In genomic region chr14:84087986-84088531, GRCh38 we compare ENCODE assay signal across 21 cellular contexts.
DNase-seq lines count a peak whose midpoint lies in the region; ATAC-seq and TF ChIP-seq lines count a peak whose summit lies in the region.
"Had no signal": no experiment of that assay in that cellular context is flagged by ENCODE, and none has a peak within 500 bp of the region (broad histone marks: within the 10 kb centered on the region; RNA-seq: fewer than 3 reads in every experiment).

No MANE protein-coding gene starts in this region.

- H3K4me1 ChIP-seq in SJCRH30 (no peaks in the 10 kb centered on the region), mucosa of descending colon (ENCODE audit: low read depth) (no peaks in the 10 kb centered on the region)

- H3K4me3 Mint-ChIP-seq in chondrocyte (ENCODE audit: unreplicated experiment) = no peak overlapping the region
- H3K4me3 Mint-ChIP-seq: activated naive CD8-positive, alpha-beta T cell treated with anti-CD3 and anti-CD28 coated beads, Interleukin-2, amount 10 ng/mL, durations not matched to agents 7 days and 5 days; IgD-negative memory B cell; natural killer cell treated with Interleukin-12 subunit alpha and Interleukin-12 subunit beta and Interleukin-15 and Interleukin-18, amount 100 ng/mL, for 72 hours; stimulated activated memory B cell treated with anti-CD40 and anti-IgM and Interleukin-4, amounts not matched to agents 10 μg/mL and 1 μg/mL and 100 μg/mL, for 72 hours; WTC11 had no signal

- ATAC-seq in HG03469 (IDR thresholded peaks at IDR 0.05; ENCODE audit: unreplicated experiment) = no peak
- no peak for ATAC-seq in mucosa of descending colon
- ATAC-seq: natural killer cell treated with Interleukin-12 subunit alpha and Interleukin-12 subunit beta and Interleukin-15 and Interleukin-18, amount 100 ng/mL, for 72 hours; stimulated activated memory B cell treated with anti-CD40 and anti-IgM and Interleukin-4, amounts not matched to agents 10 μg/mL and 1 μg/mL and 100 μg/mL, for 72 hours; WTC11 had no signal

- H3K36me3 Mint-ChIP-seq in chondrocyte (ENCODE audit: low read depth) = no peaks in the 10 kb centered on the region
- H3K36me3 Mint-ChIP-seq: activated naive CD8-positive, alpha-beta T cell treated with anti-CD3 and anti-CD28 coated beads, Interleukin-2, amount 10 ng/mL, durations not matched to agents 7 days and 5 days; IgD-negative memory B cell; natural killer cell treated with Interleukin-12 subunit alpha and Interleukin-12 subunit beta and Interleukin-15 and Interleukin-18, amount 100 ng/mL, for 72 hours; stimulated activated memory B cell treated with anti-CD40 and anti-IgM and Interleukin-4, amounts not matched to agents 10 μg/mL and 1 μg/mL and 100 μg/mL, for 72 hours had no signal

- H3K9me3 Mint-ChIP-seq in chondrocyte (ENCODE audit: low read depth) = no peaks in the 10 kb centered on the region
- H3K9me3 Mint-ChIP-seq: natural killer cell treated with Interleukin-12 subunit alpha and Interleukin-12 subunit beta and Interleukin-15 and Interleukin-18, amount 100 ng/mL, for 72 hours had no signal

- peak overlapping the region; percentile 74 for H3K27ac Mint-ChIP-seq in chondrocyte (ENCODE audit: unreplicated experiment)
- H3K27ac Mint-ChIP-seq: activated naive CD8-positive, alpha-beta T cell treated with anti-CD3 and anti-CD28 coated beads, Interleukin-2, amount 10 ng/mL, durations not matched to agents 7 days and 5 days; IgD-negative memory B cell; natural killer cell treated with Interleukin-12 subunit alpha and Interleukin-12 subunit beta and Interleukin-15 and Interleukin-18, amount 100 ng/mL, for 72 hours; stimulated activated memory B cell treated with anti-CD40 and anti-IgM and Interleukin-4, amounts not matched to agents 10 μg/mL and 1 μg/mL and 100 μg/mL, for 72 hours; WTC11 had no signal

- H3K9me3 ChIP-seq in SK-N-MC (ENCODE audit: low read depth, low read length) (no peaks in the 10 kb centered on the region), SJCRH30 (replicated peaks) (no peaks in the 10 kb centered on the region; the same call in 1 of the 2 replicates), mucosa of descending colon (peaks cover 26% of the 10 kb centered on the region)

- H3K27me3 Mint-ChIP-seq in chondrocyte (ENCODE audit: low read depth) = no peaks in the 10 kb centered on the region
- H3K27me3 Mint-ChIP-seq: activated naive CD8-positive, alpha-beta T cell treated with anti-CD3 and anti-CD28 coated beads, Interleukin-2, amount 10 ng/mL, durations not matched to agents 7 days and 5 days; IgD-negative memory B cell; natural killer cell treated with Interleukin-12 subunit alpha and Interleukin-12 subunit beta and Interleukin-15 and Interleukin-18, amount 100 ng/mL, for 72 hours; stimulated activated memory B cell treated with anti-CD40 and anti-IgM and Interleukin-4, amounts not matched to agents 10 μg/mL and 1 μg/mL and 100 μg/mL, for 72 hours had no signal

- H3K36me3 ChIP-seq in SK-N-MC (ENCODE audit: insufficient read depth, low read length) (no peaks in the 10 kb centered on the region), SJCRH30 (no peaks in the 10 kb centered on the region), mucosa of descending colon (ENCODE audit: low read depth) (no peaks in the 10 kb centered on the region)

- intact Hi-C loops in mucosa of descending colon (cut with DNase I, micrococcal nuclease) = no loop called here

- H3K27ac ChIP-seq in SK-N-MC (peak overlapping the region; percentile 89), SJCRH30 (no peak overlapping the region)

- DNase-seq in SK-N-MC (ENCODE audit: low read depth, low spot score) = peak; percentile 74
- no peak for DNase-seq in chondrocyte (ENCODE audit: low spot score)
- DNase-seq in fibroblast of villous mesenchyme (ENCODE audit: low read depth) = peak; percentile 80
- DNase-seq in smooth muscle cell of the brain vasculature (ENCODE audit: low read depth, low spot score) = peak; percentile 88
- no peak for DNase-seq in SJCRH30
- DNase-seq in mesenteric fat pad (ENCODE audit: low spot score) = no peak
- no peak for DNase-seq in mucosa of descending colon
- DNase-seq: activated CD4-positive, alpha-beta T cell treated with anti-CD3 and anti-CD28 coated beads, Interleukin-2, amount 50 U/mL, for 4 hours; activated CD8-positive, alpha-beta memory T cell treated with anti-CD3 and anti-CD28 coated beads, Interleukin-2, amount 50 U/mL, for 4 hours; activated naive CD8-positive, alpha-beta T cell treated with anti-CD3 and anti-CD28 coated beads, Interleukin-2, amount 10 ng/mL, durations not matched to agents 7 days and 5 days; NCI-H1105 treated with DMSO at 0.1 percent for 48 hours; NCI-H2081 treated with DMSO at 0.1 percent for 48 hours; NCI-H524; posterior cingulate gyrus; stimulated activated CD4-positive, alpha-beta T cell treated with anti-CD3 and anti-CD28 coated beads, Interleukin-2, amount 100 ng/mL, for 24 hours; T-helper 9 cell had no signal

- TF ChIP-seq CTCF in chondrocyte (IDR thresholded peaks at IDR 0.05) = no peak
- no peak for TF ChIP-seq CTCF in fibroblast of villous mesenchyme (IDR thresholded peaks at IDR 0.05; ENCODE audit: insufficient read depth, low read depth, low read length)
- no peak for TF ChIP-seq CTCF in mucosa of descending colon (IDR thresholded peaks at IDR 0.05)

- peak overlapping the region; percentile 36 for H3K4me3 ChIP-seq in SK-N-MC
- no peak overlapping the region for H3K4me3 ChIP-seq in fibroblast of villous mesenchyme (ENCODE audit: low read depth, low read length)
- no peak overlapping the region for H3K4me3 ChIP-seq in SJCRH30
- H3K4me3 ChIP-seq in mucosa of descending colon = no peak overlapping the region

- peak overlapping the region; percentile 2 for H3K9ac ChIP-seq in SK-N-MC (ENCODE audit: insufficient read length)

- peaks cover 25% of the 10 kb centered on the region for H3K4me1 Mint-ChIP-seq in chondrocyte (ENCODE audit: low read depth)
- H3K4me1 Mint-ChIP-seq: activated naive CD8-positive, alpha-beta T cell treated with anti-CD3 and anti-CD28 coated beads, Interleukin-2, amount 10 ng/mL, durations not matched to agents 7 days and 5 days; IgD-negative memory B cell; stimulated activated memory B cell treated with anti-CD40 and anti-IgM and Interleukin-4, amounts not matched to agents 10 μg/mL and 1 μg/mL and 100 μg/mL, for 72 hours had no signal

- no peaks in the 10 kb centered on the region for H3K27me3 ChIP-seq in SJCRH30

Comparison
In these comparisons a context has a peak if more than half of its experiments do, and no peak if none do; other contexts are left out.
1. DNase-seq: peak in SK-N-MC (single experiment), fibroblast of villous mesenchyme (single experiment) and smooth muscle cell of the brain vasculature (single experiment); none in chondrocyte (single experiment), SJCRH30 (0 of 2), mesenteric fat pad (single experiment) and mucosa of descending colon (0 of 3).